In genomic region chr2:239266779-239267410, GRCh38 we compare ENCODE assay signal across 8 cellular contexts.
DNase-seq lines count a peak whose midpoint lies in the region; ATAC-seq and TF ChIP-seq lines count a peak whose summit lies in the region.

No MANE protein-coding gene starts in this region.

- H3K9me3 ChIP-seq in body of pancreas: no peaks in the 10 kb centered on the region

- H3K4me1 Mint-ChIP-seq in natural killer cell: peaks cover 75 to 78% of the 10 kb centered on the region in 2 donors

- no peaks in the 10 kb centered on the region for H3K36me3 Mint-ChIP-seq in natural killer cell

- no peaks in the 10 kb centered on the region for H3K27me3 ChIP-seq in body of pancreas

- POLR2A ChIA-PET in GM10248 (lab: Yijun Ruan, JAX): interaction anchor here (1.2 kb wide), 1 partner anchor 134 kb away, joined by 4 read pairs; the partner anchor contains the start of gene HDAC4

- CTCF ChIA-PET in GM10248 (lab: Yijun Ruan, JAX): interaction anchor here (0.8 to 2.0 kb wide), 7 partner anchors 13 to 114 kb away, joined by 3 to 10 read pairs (median 3); no protein-coding TSS in a partner anchor

- intact Hi-C loops in body of pancreas (cut with DNase I) (no loop called here), natural killer cell (cut with micrococcal nuclease) (loop anchor here (1.0 to 10.0 kb wide), 11 partner anchors 8 to 358 kb away; partner anchors contain the start of gene HDAC4)

- H3K4me3 Mint-ChIP-seq in natural killer cell: peak overlapping the region; percentile 98

- DNase-seq in body of pancreas: no peak
- DNase-seq in natural killer cell: no peak
- DNase-seq in hippocampal formation (lab: John Stamatoyannopoulos, UW): no peak
- DNase-seq in NCI-H2196 (lab: John Stamatoyannopoulos, UW; ENCODE audit: unreplicated experiment): no peak
- no peak for DNase-seq in GM10248 (ENCODE audit: extremely low spot score)

- H3K27ac ChIP-seq in body of pancreas: peak overlapping the region; percentile 26 to 77 (median 47)

- H3K4me3 ChIP-seq in body of pancreas: no peak overlapping the region

- H3K36me3 ChIP-seq in body of pancreas (replicated peaks in 1 of 2; ENCODE audit: insufficient read depth in 1 of 2, low read depth in 2 of 2): no peaks in the 10 kb centered on the region

- H3K27me3 Mint-ChIP-seq in natural killer cell (ENCODE audit: low read depth in 2 of 2): no peaks in the 10 kb centered on the region

- ATAC-seq in GM18505 (IDR thresholded peaks at IDR 0.05; ENCODE audit: unreplicated experiment) (peak; percentile 11), HG03108 (IDR thresholded peaks at IDR 0.05; ENCODE audit: unreplicated experiment) (peak; percentile 38), body of pancreas (no peak), natural killer cell (peak; percentile 17 to 42 (median 40)), GM18870 (IDR thresholded peaks at IDR 0.05; ENCODE audit: unreplicated experiment) (no peak)

- peaks cover 44% of the 10 kb centered on the region for H3K4me1 ChIP-seq in body of pancreas

- TF ChIP-seq POLR2A in GM18505 (IDR thresholded peaks at IDR 0.05; ENCODE audit: borderline replicate concordance, extremely low read depth, insufficient read depth, insufficient read length) (no peak), body of pancreas (IDR thresholded peaks at IDR 0.05) (no peak)

- WGBS in body of pancreas, 2 donors: 81 to 90% methylated on average over 2 to 16 of the region's 16 CpGs

- TF ChIP-seq CTCF in body of pancreas (IDR thresholded peaks at IDR 0.05): no peak
- TF ChIP-seq CTCF in natural killer cell (IDR thresholded peaks at IDR 0.05): no peak
- TF ChIP-seq CTCF in GM10248 (IDR thresholded peaks at IDR 0.05; ENCODE audit: control extremely low read depth, extremely low read depth, low read depth, missing control alignments): no peak

- no peaks in the 10 kb centered on the region for H3K9me3 Mint-ChIP-seq in natural killer cell

- peak overlapping the region; percentile 99 for H3K27ac Mint-ChIP-seq in natural killer cell

Comparison
In these comparisons a context has a peak if more than half of its experiments do, and no peak if none do; other contexts are left out.
1. ATAC-seq: peak in GM18505 (single experiment), HG03108 (single experiment) and natural killer cell (3 of 3); none in body of pancreas (single experiment) and GM18870 (single experiment).